ENCODE assay signal across 17 cellular contexts in genomic region chr14:34785223-34786006, GRCh38.
DNase-seq lines count a peak whose midpoint lies in the region; ATAC-seq, FAIRE-seq and TF ChIP-seq lines count a peak whose summit lies in the region.
"Had no signal": no experiment of that assay in that cellular context is flagged by ENCODE, and none has a peak within 500 bp of the region (broad histone marks: within the 10 kb centered on the region; RNA-seq: fewer than 3 reads in every experiment).

No MANE protein-coding gene starts in this region.

- peak overlapping the region; percentile 57; the same call in 1 of the 2 replicates for H3K4me2 ChIP-seq in GM12878 (ENCODE audit: control insufficient read depth, insufficient read depth)

- H3K9me3 ChIP-seq in GM12878 (replicated peaks; ENCODE audit: control insufficient read depth, insufficient read depth, low read length) = no peaks in the 10 kb centered on the region
- H3K9me3 ChIP-seq: breast epithelium, HAP-1, transverse colon had no signal

- RAD21 ChIA-PET in GM12878 (lab: Charles Lee; ENCODE audit: unreplicated experiment) = interaction anchor here (1.0 to 1.5 kb wide), 6 partner anchors 18 to 262 kb away, joined by 3 to 5 read pairs (median 4); partner anchors contain the start of gene BAZ1A

- H3K4me1 ChIP-seq in GM12878 (ENCODE audit: control insufficient read depth, insufficient read depth, low read length) = peaks cover 10% of the 10 kb centered on the region; the same call in 1 of the 2 replicates
- H3K4me1 ChIP-seq: breast epithelium, HAP-1, transverse colon had no signal

- DNase-seq in GM12864 (ENCODE audit: low read depth) (peak; percentile 10), GM12878 (ENCODE audit: low read depth, low spot score) (no peak), NCI-H2196 (lab: John Stamatoyannopoulos, UW; ENCODE audit: unreplicated experiment) (no peak), NCI-H1105 treated with DMSO at 0.1 percent for 48 hours (lab: John Stamatoyannopoulos, UW) (no peak), SW 1271 (lab: John Stamatoyannopoulos, UW) (no peak)
- DNase-seq: kidney; NCI-H187; NCI-H524; stimulated activated CD4-positive, alpha-beta T cell treated with anti-CD3 and anti-CD28 coated beads, Interleukin-4, amount 100 ng/mL, for 1 hour; transverse colon had no signal

- CTCF ChIA-PET in GM12878 (lab: Yijun Ruan, JAX) = interaction anchor here (0.8 to 1.8 kb wide), 7 partner anchors 9 to 629 kb away, joined by 3 to 9 read pairs (median 3); no protein-coding TSS in a partner anchor

- no peak for TF ChIP-seq POLR2A in GM12878 (IDR thresholded peaks at IDR 0.05; ENCODE audit: low read depth, low read length)

- peak; percentile 43 for ATAC-seq in GM19043 (IDR thresholded peaks at IDR 0.05; ENCODE audit: low read depth, unreplicated experiment)
- peak; percentile 55 for ATAC-seq in HG03175 (IDR thresholded peaks at IDR 0.05; ENCODE audit: unreplicated experiment)
- peak; percentile 83 for ATAC-seq in GM12878
- no peak for ATAC-seq in HG02938 (IDR thresholded peaks at IDR 0.05; ENCODE audit: unreplicated experiment)
- ATAC-seq: activated naive CD4-positive, alpha-beta T cell treated with anti-CD3 and anti-CD28 coated beads, Interleukin-2, amount 50 U/mL, for 72 hours had no signal

- in situ Hi-C loops in GM12878 (cut with MboI) = no loop called here

- peak; percentile 86 for FAIRE-seq in GM12878 (lab: Jason Lieb, UNC)
- FAIRE-seq: kidney had no signal

- H3K36me3 ChIP-seq in GM12878 (ENCODE audit: control insufficient read depth in 2 of 2, insufficient read depth in 2 of 2, low read length in 1 of 2) = peaks cover 3 to 22% of the 10 kb centered on the region in 2 experiments
- H3K36me3 ChIP-seq: breast epithelium had no signal

- SMC1A ChIA-PET in GM12878 (lab: Charles Lee; ENCODE audit: uncharacterized antibody, unreplicated experiment) = interaction anchor here (0.6 to 1.9 kb wide), 13 partner anchors 9 to 240 kb away, joined by 3 to 8 read pairs (median 3); partner anchors contain the start of gene SRP54

- TF ChIP-seq CTCF in GM12864 (IDR thresholded peaks at IDR 0.05; ENCODE audit: low read depth, low read length, missing control alignments) (no peak), GM12878 (IDR thresholded peaks at IDR 0.05 in 2 of 3, conservative IDR thresholded peaks at IDR 0.05 in 1 of 3; ENCODE audit: control insufficient read depth in 2 of 3, extremely low read depth in 1 of 3, insufficient read depth in 1 of 3, low read depth in 3 of 3, low read length in 3 of 3) (no peak)

- no peak overlapping the region for H3K9ac ChIP-seq in GM12878 (ENCODE audit: control insufficient read depth, insufficient read depth, low read length)

- no peaks in the 10 kb centered on the region for H4K20me1 ChIP-seq in GM12878 (ENCODE audit: control insufficient read depth, insufficient read depth)

- H3K4me3 ChIP-seq in GM12864 (ENCODE audit: low read depth, low read length) (no peak overlapping the region), GM12878 (no peak overlapping the region)
- H3K4me3 ChIP-seq: breast epithelium, HAP-1, transverse colon had no signal

- no peak for TF ChIP-seq RAD21 in GM12878 (IDR thresholded peaks at IDR 0.05; ENCODE audit: insufficient read depth, low read depth, low read length)

- H3K27ac ChIP-seq in GM12878 (ENCODE audit: control insufficient read depth, insufficient read depth) = peak overlapping the region; percentile 22
- H3K27ac ChIP-seq: breast epithelium, RWPE1, transverse colon had no signal

- TF ChIP-seq EP300 in GM12878 (IDR thresholded peaks at IDR 0.05; ENCODE audit: borderline replicate concordance in 1 of 2, control insufficient read depth in 1 of 2, low read depth in 2 of 2, low read length in 2 of 2) = no peak

- no peaks in the 10 kb centered on the region for H3K79me2 ChIP-seq in GM12878 (ENCODE audit: control insufficient read depth, insufficient read depth, low read length)

- no peak overlapping the region for H2AFZ ChIP-seq in GM12878 (ENCODE audit: control insufficient read depth, low read depth, low read length)

- POLR2A ChIA-PET in GM12878 (lab: Charles Lee) = interaction anchor here (0.9 to 1.0 kb wide), 2 partner anchors 77 to 87 kb away, joined by 3 to 4 read pairs; no protein-coding TSS in a partner anchor

- intact Hi-C loops in GM12878 (cut with micrococcal nuclease; ENCODE audit: unreplicated experiment) = loop anchor here (10.0 kb wide), 1 partner anchor 639 kb away; no protein-coding TSS in a partner anchor

- H3K27me3 ChIP-seq in GM12878 (replicated peaks in 1 of 2; ENCODE audit: control insufficient read depth in 2 of 2, insufficient read depth in 2 of 2, low read length in 1 of 2) = no peaks in the 10 kb centered on the region
- H3K27me3 ChIP-seq: breast epithelium, transverse colon had no signal

- no TSS peak for BruUV-seq in GM12878 (replicated peaks; lab: Mats Ljungman, UMichigan)

- WGBS in GM12878 (ENCODE audit: insufficient coverage, insufficient replicate concordance, low lambda C conversion rate, missing lambda C conversion rate) = 1% methylated on average over 3 of the region's 3 CpGs

TF ChIP-seq in GM12878, 131 proteins besides CTCF, POLR2A, EP300 and RAD21:
- peak; percentile 27; the same call in 1 of the 2 replicates for TF ChIP-seq ATF7 (IDR thresholded peaks at IDR 0.05; ENCODE audit: low read depth)
- peak; percentile 23; the same call in 1 of the 2 replicates for TF ChIP-seq RUNX3 (IDR thresholded peaks at IDR 0.05; ENCODE audit: low read length)
- TF ChIP-seq STAT3 (IDR thresholded peaks at IDR 0.05; ENCODE audit: low read depth, low read length) = no peak
- TF ChIP-seq NR2C1 (IDR thresholded peaks at IDR 0.05) = no peak
- TF ChIP-seq PKNOX1 (IDR thresholded peaks at IDR 0.05) = peak; percentile 58; the same call in 1 of the 2 replicates
- no peak for TF ChIP-seq CHD1 (IDR thresholded peaks at IDR 0.05; ENCODE audit: low read depth, low read length)
- TF ChIP-seq CHD2 (IDR thresholded peaks at IDR 0.05; ENCODE audit: borderline replicate concordance, low read depth, low read length) = no peak
- peak; percentile 90 for TF ChIP-seq SPI1 (IDR thresholded peaks at IDR 0.05; ENCODE audit: borderline replicate concordance, insufficient read depth, low read depth, low read length)
- TF ChIP-seq RELB (IDR thresholded peaks at IDR 0.05; ENCODE audit: low read depth) = peak; percentile 20; the same call in 1 of the 2 replicates
- no peak for TF ChIP-seq ZBTB40 (IDR thresholded peaks at IDR 0.05; ENCODE audit: borderline replicate concordance)
